In the genomic region with DNA sequence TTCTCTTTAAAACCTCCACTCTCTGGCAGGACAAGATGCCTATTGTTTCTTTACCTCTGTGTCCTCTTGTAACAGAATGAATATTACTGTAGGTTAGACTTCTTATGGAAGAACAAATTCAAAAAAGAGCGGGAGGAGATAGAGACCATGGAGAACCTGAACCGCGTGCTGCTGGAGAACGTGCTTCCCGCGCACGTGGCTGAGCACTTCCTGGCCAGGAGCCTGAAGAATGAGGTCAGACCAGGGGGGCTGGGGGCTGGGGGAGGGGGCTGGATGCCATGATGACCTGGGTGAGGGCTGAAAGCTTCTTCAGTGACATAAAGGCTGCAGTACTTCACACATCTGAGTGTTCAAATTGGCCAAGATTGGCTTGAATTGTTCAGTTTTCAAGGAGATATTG, we compare ENCODE assay signal across 9 cellular contexts.
"Had no signal": no experiment of that assay in that cellular context is flagged by ENCODE, and none has a peak within 500 bp of the region (broad histone marks: within the 10 kb centered on the region; RNA-seq: fewer than 3 reads in every experiment).

No MANE protein-coding gene starts in this region.

- ATAC-seq: GM23338, HCT116, HepG2 had no signal

- FAIRE-seq: HepG2 had no signal

- H3K9me3 Mint-ChIP-seq: GM23338, IgD-negative memory B cell had no signal

- H3K9me3 ChIP-seq: HAP-1 had no signal

- H3K4me3 ChIP-seq: GM23338, HAP-1 had no signal

- H3K27ac Mint-ChIP-seq: GM23338, HFFc6, IgD-negative memory B cell had no signal

- H3K4me1 ChIP-seq: HAP-1 had no signal

- H3K27me3 Mint-ChIP-seq: IgD-negative memory B cell had no signal

- H3K36me3 ChIP-seq: HAP-1 had no signal

- H3K27ac ChIP-seq: HL-60 had no signal

- H3K36me3 Mint-ChIP-seq: IgD-negative memory B cell had no signal

- H3K4me3 Mint-ChIP-seq: GM23338, HFFc6, IgD-negative memory B cell had no signal

- DNase-seq: H7, HFFc6, KG1 had no signal

- H2AFZ ChIP-seq: GM23338 had no signal
